ENCODE assay signal across 18 cellular contexts in the genomic region with DNA sequence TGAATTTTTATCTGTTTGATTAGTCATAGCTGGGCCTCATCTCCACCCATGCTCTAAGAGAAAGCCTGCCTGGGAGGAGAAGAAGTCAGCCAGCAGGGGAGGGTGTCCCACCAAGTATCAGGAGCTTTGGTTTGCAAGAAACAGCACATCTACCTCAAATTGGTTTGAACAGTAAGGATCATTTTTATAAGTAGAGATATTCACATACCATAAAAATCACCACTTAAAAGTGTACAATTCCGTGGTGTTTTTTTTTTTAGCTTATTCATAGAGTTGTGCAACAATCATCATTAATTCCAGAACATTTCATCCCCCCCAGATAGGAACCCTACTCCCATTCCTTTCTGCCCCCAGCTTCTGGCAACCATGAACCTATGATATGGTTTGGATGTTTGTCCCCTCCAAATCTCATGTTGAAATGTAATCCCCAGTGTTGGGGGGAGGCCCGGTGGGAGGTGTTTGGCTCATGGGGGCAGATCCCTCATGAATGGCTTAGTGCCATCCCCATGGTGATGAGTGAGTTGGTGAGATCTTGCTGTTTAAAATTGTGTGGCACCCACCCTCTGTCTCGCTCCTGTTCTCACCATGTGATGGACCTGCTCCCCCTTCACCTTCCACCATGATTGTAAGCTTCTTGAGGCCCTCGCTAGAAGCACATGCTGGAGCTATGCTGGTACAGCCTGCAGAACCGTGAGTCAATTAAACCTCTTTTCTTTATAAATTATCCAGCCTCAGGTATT. TPM values are rescaled to one million over a fixed set of nuclear protein-coding genes. Genes with fewer than 3 reads are reported as not detected.
DNase-seq lines count a peak whose midpoint lies in the region; ATAC-seq and TF ChIP-seq lines count a peak whose summit lies in the region.
"Had no signal": no experiment of that assay in that cellular context is flagged by ENCODE, and none has a peak within 500 bp of the region (broad histone marks: within the 10 kb centered on the region; RNA-seq: fewer than 3 reads in every experiment).

No MANE protein-coding gene starts in this region.

- BruUV-seq in OCI-LY7 (replicated peaks; lab: Mats Ljungman, UMichigan): no TSS peak

- H3K36me3 ChIP-seq in vagina (no peaks in the 10 kb centered on the region), OCI-LY7 (ENCODE audit: insufficient read depth, low read length) (no peaks in the 10 kb centered on the region)
- H3K36me3 ChIP-seq: breast epithelium had no signal

- H3K4me2 ChIP-seq in OCI-LY7 (ENCODE audit: low read length): no peak overlapping the region

- H3K27ac ChIP-seq in vagina (no peak overlapping the region), OCI-LY7 (ENCODE audit: low read depth, low read length, poor library complexity, severe bottlenecking) (no peak overlapping the region)
- H3K27ac ChIP-seq: breast epithelium had no signal

- H3K4me3 ChIP-seq in astrocyte of the cerebellum (ENCODE audit: low read depth, low read length) (no peak overlapping the region), fibroblast of villous mesenchyme (ENCODE audit: low read depth, low read length) (no peak overlapping the region), vagina (no peak overlapping the region), OCI-LY7 (ENCODE audit: low read depth, low read length, poor library complexity, severe bottlenecking) (no peak overlapping the region)
- H3K4me3 ChIP-seq: breast epithelium had no signal

- H3K4me1 ChIP-seq in vagina (no peaks in the 10 kb centered on the region), OCI-LY7 (ENCODE audit: insufficient read depth, low read length, poor library complexity, severe bottlenecking) (no peaks in the 10 kb centered on the region)
- H3K4me1 ChIP-seq: breast epithelium, Caco-2 had no signal

- H3K9me2 ChIP-seq in OCI-LY7 (ENCODE audit: insufficient read depth, low read length): no peaks in the 10 kb centered on the region

- TF ChIP-seq CTCF in natural killer cell (IDR thresholded peaks at IDR 0.05) (no peak), astrocyte of the cerebellum (IDR thresholded peaks at IDR 0.05; ENCODE audit: low read depth, low read length, missing control alignments) (peak; percentile 27), fibroblast of villous mesenchyme (IDR thresholded peaks at IDR 0.05; ENCODE audit: insufficient read depth, low read depth, low read length) (peak; percentile 51), vagina (IDR thresholded peaks at IDR 0.05) (no peak), OCI-LY7 (conservative IDR thresholded peaks at IDR 0.05; ENCODE audit: low read length) (no peak)

- H3K9me3 ChIP-seq in vagina (no peaks in the 10 kb centered on the region), OCI-LY7 (ENCODE audit: low read length) (no peaks in the 10 kb centered on the region)
- H3K9me3 ChIP-seq: Caco-2 had no signal

- H4K20me1 ChIP-seq in OCI-LY7 (ENCODE audit: insufficient read depth, low read length): no peaks in the 10 kb centered on the region

- no peak overlapping the region for H3K4me3 Mint-ChIP-seq in natural killer cell treated with Interleukin-12 subunit alpha and Interleukin-12 subunit beta and Interleukin-15 and Interleukin-18, amount 100 ng/mL, for 72 hours
- H3K4me3 Mint-ChIP-seq in natural killer cell: no peak overlapping the region
- H3K4me3 Mint-ChIP-seq: immature natural killer cell, T-cell had no signal

- H3K4me1 Mint-ChIP-seq in natural killer cell treated with Interleukin-12 subunit alpha and Interleukin-12 subunit beta and Interleukin-15 and Interleukin-18, amount 100 ng/mL, for 72 hours (ENCODE audit: low read depth in 2 of 2): peaks cover 0 to 12% of the 10 kb centered on the region in 2 donors
- peaks cover 18 to 21% of the 10 kb centered on the region in 2 donors for H3K4me1 Mint-ChIP-seq in natural killer cell
- H3K4me1 Mint-ChIP-seq: T-cell had no signal

- H3K36me3 Mint-ChIP-seq in natural killer cell treated with Interleukin-12 subunit alpha and Interleukin-12 subunit beta and Interleukin-15 and Interleukin-18, amount 100 ng/mL, for 72 hours: peaks cover 4% of the 10 kb centered on the region
- H3K36me3 Mint-ChIP-seq in natural killer cell: peaks cover 8% of the 10 kb centered on the region
- H3K36me3 Mint-ChIP-seq: T-cell had no signal

- H3K79me2 ChIP-seq in OCI-LY7 (ENCODE audit: insufficient read depth, low read depth, low read length): no peaks in the 10 kb centered on the region

- H3K27me3 Mint-ChIP-seq in natural killer cell treated with Interleukin-12 subunit alpha and Interleukin-12 subunit beta and Interleukin-15 and Interleukin-18, amount 100 ng/mL, for 72 hours: peaks cover 0 to 11% of the 10 kb centered on the region in 2 donors
- peaks cover 6 to 25% of the 10 kb centered on the region in 2 donors for H3K27me3 Mint-ChIP-seq in natural killer cell (ENCODE audit: low read depth in 2 of 2)

- H2AFZ ChIP-seq in OCI-LY7 (ENCODE audit: low read length): no peak overlapping the region

- no peak for ATAC-seq in natural killer cell treated with Interleukin-12 subunit alpha and Interleukin-12 subunit beta and Interleukin-15 and Interleukin-18, amount 100 ng/mL, for 72 hours
- ATAC-seq in natural killer cell (no peak), GM21390 (IDR thresholded peaks at IDR 0.05; ENCODE audit: unreplicated experiment) (no peak)
- ATAC-seq: right cardiac atrium, T-cell had no signal

- no peaks in the 10 kb centered on the region for H3K9me3 Mint-ChIP-seq in natural killer cell treated with Interleukin-12 subunit alpha and Interleukin-12 subunit beta and Interleukin-15 and Interleukin-18, amount 100 ng/mL, for 72 hours
- H3K9me3 Mint-ChIP-seq in natural killer cell: no peaks in the 10 kb centered on the region
- H3K9me3 Mint-ChIP-seq: immature natural killer cell had no signal

- POLR2A ChIA-PET in OCI-LY7 (lab: Charles Lee): no interaction called here

- no peak overlapping the region for H3K27ac Mint-ChIP-seq in natural killer cell treated with Interleukin-12 subunit alpha and Interleukin-12 subunit beta and Interleukin-15 and Interleukin-18, amount 100 ng/mL, for 72 hours
- H3K27ac Mint-ChIP-seq in natural killer cell: no peak overlapping the region
- H3K27ac Mint-ChIP-seq: immature natural killer cell, T-cell had no signal

- CTCF ChIA-PET in OCI-LY7 (lab: Charles Lee; ENCODE audit: unreplicated experiment): no interaction called here

- intact Hi-C loops in natural killer cell (cut with micrococcal nuclease) (no loop called here), vagina (cut with DNase I) (no loop called here), OCI-LY7 (cut with micrococcal nuclease; ENCODE audit: unreplicated experiment) (no loop called here)

- TF ChIP-seq POLR2A in vagina (IDR thresholded peaks at IDR 0.05): no peak

- peak; percentile 57 for DNase-seq in natural killer cell treated with Interleukin-12 subunit alpha and Interleukin-12 subunit beta and Interleukin-15 and Interleukin-18, amount 100 ng/mL, for 72 hours (ENCODE audit: low spot score)
- no peak for DNase-seq in natural killer cell
- no peak for DNase-seq in astrocyte of the cerebellum (ENCODE audit: low read depth)
- DNase-seq in fibroblast of villous mesenchyme (ENCODE audit: low read depth): peak; percentile 62
- peak; percentile 58 to 69 for DNase-seq in vagina (ENCODE audit: extremely low spot score in 2 of 2)
- no peak for DNase-seq in dedifferentiated amniotic fluid mesenchymal stem cell (ENCODE audit: extremely low spot score)
- DNase-seq in OCI-LY7 (ENCODE audit: low spot score): no peak
- DNase-seq: activated naive CD4-positive, alpha-beta T cell treated with anti-CD3 and anti-CD28 coated beads, Interleukin-2, amount 50 U/mL, for 16 hours; Caco-2; effector CD8-positive, alpha-beta T cell; immature natural killer cell; mesendoderm; NCI-H1436 treated with DMSO at 0.1 percent for 48 hours; right cardiac atrium; stimulated activated CD4-positive, alpha-beta T cell treated with anti-CD3 and anti-CD28 coated beads, Interleukin-1b, Interleukin-23, amount 100 ng/mL, for 48 hours; T-cell had no signal

- H3K27me3 ChIP-seq in vagina: no peaks in the 10 kb centered on the region
- H3K27me3 ChIP-seq: breast epithelium had no signal

- in situ Hi-C loops in astrocyte of the cerebellum (cut with HindIII; ENCODE audit: low sequenced_read_pairs): no loop called here

RNA-seq across cellular contexts. Expression of gene HS6ST1, which starts 36.2 kb away (rescaled TPM):
- 10 to 100 TPM; 17.5 to 25.5 TPM for total RNA-seq in natural killer cell treated with Interleukin-12 subunit alpha and Interleukin-12 subunit beta and Interleukin-15 and Interleukin-18, amount 100 ng/mL, for 72 hours
- total RNA-seq in natural killer cell: 10 to 100 TPM; 18.9 to 35.9 (median 28.8) TPM
- total RNA-seq in fibroblast of villous mesenchyme: 17.1 and 19.9 TPM in 2 replicates
- total RNA-seq in vagina: 68.5 TPM
- total RNA-seq in OCI-LY7 (2014; rRNA removed; shearing (Covaris generic)): 12.0 and 17.6 TPM in 2 replicates
- 13.4 and 13.6 TPM in 2 replicates for total RNA-seq in OCI-LY7 (2022)

Comparison
In these comparisons a context has a peak if more than half of its experiments do, and no peak if none do; other contexts are left out.
1. DNase-seq: peak in natural killer cell treated with Interleukin-12 subunit alpha and Interleukin-12 subunit beta and Interleukin-15 and Interleukin-18, amount 100 ng/mL, for 72 hours (single experiment), fibroblast of villous mesenchyme (single experiment) and vagina (2 of 2); none in natural killer cell (single experiment), astrocyte of the cerebellum (single experiment), dedifferentiated amniotic fluid mesenchymal stem cell (single experiment) and OCI-LY7 (single experiment).
2. CTCF ChIP-seq: peak in astrocyte of the cerebellum (single experiment) and fibroblast of villous mesenchyme (single experiment); none in natural killer cell (single experiment), vagina (0 of 3) and OCI-LY7 (single experiment).